10 cellular contexts compared by ENCODE assay signal in genomic region chr4:173500841-173501591, GRCh38. TPM values are rescaled to one million over a fixed set of nuclear protein-coding genes. Genes with fewer than 3 reads are reported as not detected.
DNase-seq lines count a peak whose midpoint lies in the region; ATAC-seq and TF ChIP-seq lines count a peak whose summit lies in the region.
"Had no signal": no experiment of that assay in that cellular context is flagged by ENCODE, and none has a peak within 500 bp of the region (broad histone marks: within the 10 kb centered on the region; RNA-seq: fewer than 3 reads in every experiment).

No MANE protein-coding gene starts in this region.

- POLR2A ChIA-PET in RWPE1 (lab: Yijun Ruan, JAX; ENCODE audit: low non-redundant PET) = no interaction called here

- H3K4me3 ChIP-seq in kidney epithelial cell (ENCODE audit: low read depth, low read length) = peak overlapping the region; percentile 17
- H3K4me3 ChIP-seq: MG63 had no signal

- no peak overlapping the region for H3K27ac Mint-ChIP-seq in activated CD8-positive, alpha-beta memory T cell treated with anti-CD3 and anti-CD28 coated beads, Interleukin-2, amount 10 ng/mL, durations not matched to agents 7 days and 5 days
- no peak overlapping the region for H3K27ac Mint-ChIP-seq in activated naive CD8-positive, alpha-beta T cell treated with anti-CD3 and anti-CD28 coated beads for 36 hours
- H3K27ac Mint-ChIP-seq in stimulated activated naive CD8-positive, alpha-beta T cell treated with anti-CD3 and anti-CD28 coated beads, Interleukin-15, amount 100 ng/mL, for 72 hours = peak overlapping the region in 1 of 2 donors; percentile 90

- peaks cover 55% of the 10 kb centered on the region for H3K27me3 ChIP-seq in kidney epithelial cell (ENCODE audit: control insufficient read depth, insufficient read depth, low read length)
- H3K27me3 ChIP-seq: MG63 had no signal

- peaks cover 7% of the 10 kb centered on the region for H3K4me1 Mint-ChIP-seq in activated CD8-positive, alpha-beta memory T cell treated with anti-CD3 and anti-CD28 coated beads, Interleukin-2, amount 10 ng/mL, durations not matched to agents 7 days and 5 days
- H3K4me1 Mint-ChIP-seq in activated naive CD8-positive, alpha-beta T cell treated with anti-CD3 and anti-CD28 coated beads for 36 hours = peaks cover 7% of the 10 kb centered on the region
- peaks cover 18% of the 10 kb centered on the region for H3K4me1 Mint-ChIP-seq in stimulated activated naive CD8-positive, alpha-beta T cell treated with anti-CD3 and anti-CD28 coated beads, Interleukin-15, amount 100 ng/mL, for 72 hours

- H3K27me3 Mint-ChIP-seq in activated CD8-positive, alpha-beta memory T cell treated with anti-CD3 and anti-CD28 coated beads, Interleukin-2, amount 10 ng/mL, durations not matched to agents 7 days and 5 days = peaks cover 74% of the 10 kb centered on the region
- H3K27me3 Mint-ChIP-seq in activated naive CD8-positive, alpha-beta T cell treated with anti-CD3 and anti-CD28 coated beads for 36 hours = peaks cover 94% of the 10 kb centered on the region
- H3K27me3 Mint-ChIP-seq in stimulated activated naive CD8-positive, alpha-beta T cell treated with anti-CD3 and anti-CD28 coated beads, Interleukin-15, amount 100 ng/mL, for 72 hours = peaks cover 87% of the 10 kb centered on the region

- H3K9me3 Mint-ChIP-seq in activated CD8-positive, alpha-beta memory T cell treated with anti-CD3 and anti-CD28 coated beads, Interleukin-2, amount 10 ng/mL, durations not matched to agents 7 days and 5 days (ENCODE audit: low read depth) = no peaks in the 10 kb centered on the region
- peaks cover 8% of the 10 kb centered on the region for H3K9me3 Mint-ChIP-seq in activated naive CD8-positive, alpha-beta T cell treated with anti-CD3 and anti-CD28 coated beads for 36 hours
- peaks cover 4 to 7% of the 10 kb centered on the region in 2 donors for H3K9me3 Mint-ChIP-seq in stimulated activated naive CD8-positive, alpha-beta T cell treated with anti-CD3 and anti-CD28 coated beads, Interleukin-15, amount 100 ng/mL, for 72 hours

- no peak for ATAC-seq in activated CD8-positive, alpha-beta memory T cell treated with anti-CD3 and anti-CD28 coated beads, Interleukin-2, amount 10 ng/mL, durations not matched to agents 7 days and 5 days
- ATAC-seq in stimulated activated naive CD8-positive, alpha-beta T cell treated with anti-CD3 and anti-CD28 coated beads, Interleukin-15, amount 100 ng/mL, for 72 hours = peak; percentile 45
- no peak for ATAC-seq in GM18520 (IDR thresholded peaks at IDR 0.05; ENCODE audit: unreplicated experiment)

- H3K36me3 Mint-ChIP-seq in activated CD8-positive, alpha-beta memory T cell treated with anti-CD3 and anti-CD28 coated beads, Interleukin-2, amount 10 ng/mL, durations not matched to agents 7 days and 5 days = peaks cover 2% of the 10 kb centered on the region
- H3K36me3 Mint-ChIP-seq in activated naive CD8-positive, alpha-beta T cell treated with anti-CD3 and anti-CD28 coated beads for 36 hours = peaks cover 17% of the 10 kb centered on the region

- TF ChIP-seq CTCF in kidney epithelial cell (IDR thresholded peaks at IDR 0.05; ENCODE audit: insufficient read depth, low read length, poor library complexity, severe bottlenecking) (no peak), RWPE1 (conservative IDR thresholded peaks at IDR 0.05; ENCODE audit: low read depth) (no peak)

- no peak for DNase-seq in activated CD8-positive, alpha-beta memory T cell treated with anti-CD3 and anti-CD28 coated beads, Interleukin-2, amount 10 ng/mL, durations not matched to agents 7 days and 5 days
- no peak for DNase-seq in activated CD8-positive, alpha-beta memory T cell treated with anti-CD3 and anti-CD28 coated beads, Interleukin-2, amount 50 U/mL, for 4 hours
- peak; percentile 33 for DNase-seq in activated naive CD8-positive, alpha-beta T cell treated with anti-CD3 and anti-CD28 coated beads for 36 hours
- DNase-seq in kidney epithelial cell (ENCODE audit: low read depth) (no peak), EL (no peak), RWPE1 (ENCODE audit: low spot score) (no peak)
- DNase-seq in stimulated activated naive CD8-positive, alpha-beta T cell treated with anti-CD3 and anti-CD28 coated beads, Interleukin-15, amount 100 ng/mL, for 72 hours = peak in 1 of 2 donors; percentile 46
- DNase-seq: activated gamma-delta T cell, MG63 had no signal

- H3K4me3 Mint-ChIP-seq in activated CD8-positive, alpha-beta memory T cell treated with anti-CD3 and anti-CD28 coated beads, Interleukin-2, amount 10 ng/mL, durations not matched to agents 7 days and 5 days = peak overlapping the region; percentile 14
- peak overlapping the region; percentile 32 for H3K4me3 Mint-ChIP-seq in activated naive CD8-positive, alpha-beta T cell treated with anti-CD3 and anti-CD28 coated beads for 36 hours
- peak overlapping the region; percentile 67 to 71 for H3K4me3 Mint-ChIP-seq in stimulated activated naive CD8-positive, alpha-beta T cell treated with anti-CD3 and anti-CD28 coated beads, Interleukin-15, amount 100 ng/mL, for 72 hours

- no peaks in the 10 kb centered on the region for H3K36me3 ChIP-seq in kidney epithelial cell (ENCODE audit: control insufficient read depth, insufficient read depth, low read length)
- H3K36me3 ChIP-seq: MG63 had no signal

- H3K27ac ChIP-seq in RWPE1 = no peak overlapping the region

- CTCF ChIA-PET in activated CD8-positive, alpha-beta memory T cell treated with anti-CD3 and anti-CD28 coated beads, Interleukin-2, amount 10 ng/mL, durations not matched to agents 7 days and 5 days (lab: Charles Lee) = interaction anchor here (1.7 kb wide), 1 partner anchor 80 kb away, joined by 5 read pairs; no protein-coding TSS in a partner anchor
- CTCF ChIA-PET in RWPE1 (lab: Yijun Ruan, JAX) = no interaction called here

RNA-seq across cellular contexts. Expression of gene HAND2, which starts 29.0 kb away (rescaled TPM):
- total RNA-seq in activated CD8-positive, alpha-beta memory T cell treated with anti-CD3 and anti-CD28 coated beads, Interleukin-2, amount 10 ng/mL, durations not matched to agents 7 days and 5 days = not detected
- not detected for total RNA-seq in activated naive CD8-positive, alpha-beta T cell treated with anti-CD3 and anti-CD28 coated beads for 36 hours
- total RNA-seq in kidney epithelial cell = not detected in 2 replicates

Comparison
In these comparisons a context has a peak if more than half of its experiments do, and no peak if none do; other contexts are left out.
1. H3K4me3 Mint-ChIP-seq: peak in every context shown above with its lines; median percentile 69 in stimulated activated naive CD8-positive, alpha-beta T cell treated with anti-CD3 and anti-CD28 coated beads, Interleukin-15, amount 100 ng/mL, for 72 hours; 32 in activated naive CD8-positive, alpha-beta T cell treated with anti-CD3 and anti-CD28 coated beads for 36 hours; 14 in activated CD8-positive, alpha-beta memory T cell treated with anti-CD3 and anti-CD28 coated beads, Interleukin-2, amount 10 ng/mL, durations not matched to agents 7 days and 5 days.